In genomic region chr7:73702665-73703064, GRCh38 we compare ENCODE assay signal across 1 cellular context.
TF ChIP-seq lines count a peak whose summit lies in the region.

No MANE protein-coding gene starts in this region.

TF ChIP-seq in HCT116, 20 proteins besides CTCF, POLR2A, EP300 and RAD21:
- TF ChIP-seq ELF1 (IDR thresholded peaks at IDR 0.05; ENCODE audit: borderline replicate concordance, low read depth) (no peak), CBX3 (IDR thresholded peaks at IDR 0.05; ENCODE audit: low read depth) (no peak), ZFX (IDR thresholded peaks at IDR 0.05) (no peak), POLR2AphosphoS5 (IDR thresholded peaks at IDR 0.05; ENCODE audit: low read depth, low read length) (no peak; the same call in 1 of the 2 replicates), JUND (IDR thresholded peaks at IDR 0.05) (no peak), SRF (IDR thresholded peaks at IDR 0.05; ENCODE audit: low read depth) (no peak), ZNF274 (IDR thresholded peaks at IDR 0.05; ENCODE audit: low read depth, low read length) (no peak), REST (IDR thresholded peaks at IDR 0.05; ENCODE audit: low read depth) (no peak), EZH2phosphoT487 (IDR thresholded peaks at IDR 0.05; ENCODE audit: borderline replicate concordance) (no peak), MAX (IDR thresholded peaks at IDR 0.05) (no peak), EGR1 (IDR thresholded peaks at IDR 0.05; ENCODE audit: low read depth) (no peak), CEBPB (IDR thresholded peaks at IDR 0.05; ENCODE audit: low read depth) (no peak), ZBTB33 (IDR thresholded peaks at IDR 0.05; ENCODE audit: extremely low read depth, insufficient replicate concordance, low read length) (no peak), EZH2 (IDR thresholded peaks at IDR 0.05) (no peak), YY1 (IDR thresholded peaks at IDR 0.05; ENCODE audit: extremely low read depth, insufficient replicate concordance, low read depth, low read length) (no peak), SIN3A (IDR thresholded peaks at IDR 0.05; ENCODE audit: low read depth) (no peak), TCF7L2 (IDR thresholded peaks at IDR 0.05; ENCODE audit: borderline replicate concordance, extremely low read depth, insufficient read depth, insufficient read length) (no peak), FOSL1 (IDR thresholded peaks at IDR 0.05; ENCODE audit: low read depth) (no peak), SP1 (IDR thresholded peaks at IDR 0.05; ENCODE audit: low read depth) (no peak)
- TF ChIP-seq, protein P1, sequence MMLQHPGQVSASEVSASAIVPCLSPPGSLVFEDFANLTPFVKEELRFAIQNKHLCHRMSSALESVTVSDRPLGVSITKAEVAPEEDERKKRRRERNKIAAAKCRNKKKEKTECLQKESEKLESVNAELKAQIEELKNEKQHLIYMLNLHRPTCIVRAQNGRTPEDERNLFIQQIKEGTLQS (IDR thresholded peaks at IDR 0.05): no peak
